In the genomic region with DNA sequence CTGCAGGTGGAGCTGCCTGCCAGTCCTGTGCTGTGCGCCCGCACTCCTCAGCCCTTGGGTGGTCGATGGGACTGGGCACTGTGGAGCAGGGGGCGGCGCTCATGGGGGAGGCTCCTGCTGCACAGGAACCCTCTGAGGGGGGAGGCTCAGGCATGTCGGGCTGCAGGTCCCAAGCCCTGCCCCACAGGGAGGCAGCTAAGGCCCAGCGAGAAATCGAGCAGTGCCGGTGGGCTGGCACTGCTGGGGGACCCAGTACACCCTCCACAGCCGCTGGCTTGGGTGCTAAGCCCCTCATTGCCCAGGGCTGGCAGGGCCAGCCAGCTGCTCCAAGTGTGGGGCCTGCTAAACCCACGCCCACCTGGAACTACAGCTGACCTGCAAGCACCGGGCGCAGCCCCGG, we compare ENCODE assay signal across 7 cellular contexts. TPM values are rescaled to one million over a fixed set of nuclear protein-coding genes. Genes with fewer than 3 reads are reported as not detected.
"Had no signal": no experiment of that assay in that cellular context is flagged by ENCODE, and none has a peak within 500 bp of the region (broad histone marks: within the 10 kb centered on the region; RNA-seq: fewer than 3 reads in every experiment).

No MANE protein-coding gene starts in this region.

RNA-seq across cellular contexts. Expression of gene GLYATL3, which starts 16.3 kb away (rescaled TPM):
- total RNA-seq: GM23248, GM23338, H1, H4, H7, H9, HFFc6 had no signal
- polyA plus RNA-seq: GM23248, GM23338, H1 had no signal
